In genomic region chr1:244239261-244239770, GRCh38 we compare ENCODE assay signal across 11 cellular contexts.
DNase-seq lines count a peak whose midpoint lies in the region; ATAC-seq, FAIRE-seq and TF ChIP-seq lines count a peak whose summit lies in the region.
"Had no signal": no experiment of that assay in that cellular context is flagged by ENCODE, and none has a peak within 500 bp of the region (broad histone marks: within the 10 kb centered on the region; RNA-seq: fewer than 3 reads in every experiment).

No MANE protein-coding gene starts in this region.

- H3K9me3 ChIP-seq in RWPE2 (ENCODE audit: severe bottlenecking) = no peaks in the 10 kb centered on the region
- H3K9me3 ChIP-seq: mucosa of descending colon had no signal

- DNase-seq in GM18507 (ENCODE audit: extremely low spot score, insufficient read length, low read depth) (no peak), RWPE2 (ENCODE audit: low spot score) (no peak), mesendoderm (no peak), sciatic nerve (ENCODE audit: low spot score) (no peak), activated gamma-delta T cell (lab: John Stamatoyannopoulos, UW) (no peak), NCI-H2029 (lab: John Stamatoyannopoulos, UW) (no peak)
- no peak for DNase-seq in activated T-cell treated with anti-CD3 and anti-CD28 coated beads, Interleukin-2, amount 50 U/mL, for 48 hours
- DNase-seq: mucosa of descending colon had no signal

- H3K4me1 ChIP-seq in RWPE2 (ENCODE audit: insufficient read depth, poor library complexity, severe bottlenecking) (peaks cover 7% of the 10 kb centered on the region), mesendoderm (ENCODE audit: control insufficient read depth, low read depth, low read length) (no peaks in the 10 kb centered on the region)

- peak overlapping the region; percentile 29 for H3K27ac ChIP-seq in RWPE2 (ENCODE audit: poor library complexity, severe bottlenecking)
- no peak overlapping the region for H3K27ac ChIP-seq in mesendoderm (ENCODE audit: low read depth, low read length)
- H3K27ac ChIP-seq: cardiac muscle cell had no signal

- H3K9ac ChIP-seq in mesendoderm (ENCODE audit: low read length) = no peak overlapping the region

- H3K27me3 ChIP-seq in RWPE2 (ENCODE audit: insufficient read depth, poor library complexity, severe bottlenecking) (no peaks in the 10 kb centered on the region), mesendoderm (ENCODE audit: insufficient read depth, low read length, poor library complexity) (no peaks in the 10 kb centered on the region)
- H3K27me3 ChIP-seq: cardiac muscle cell had no signal

- no peak overlapping the region for H3K4me3 ChIP-seq in RWPE2 (ENCODE audit: severe bottlenecking)
- no peak overlapping the region for H3K4me3 ChIP-seq in mesendoderm (ENCODE audit: low read length)
- H3K4me3 ChIP-seq: cardiac muscle cell, mucosa of descending colon had no signal

- intact Hi-C loops in sciatic nerve (cut with DNase I) = no loop called here

- no peaks in the 10 kb centered on the region for H3K79me2 ChIP-seq in mesendoderm (ENCODE audit: control insufficient read depth, insufficient read depth, low read length)

- no peak overlapping the region for H2AK5ac ChIP-seq in mesendoderm (ENCODE audit: low read length)

- H4K8ac ChIP-seq in mesendoderm (ENCODE audit: low read depth, low read length) = no peak overlapping the region

- no peak overlapping the region for H3K23ac ChIP-seq in mesendoderm (ENCODE audit: low read length)

- TF ChIP-seq CTCF in RWPE2 (IDR thresholded peaks at IDR 0.05; ENCODE audit: poor library complexity, severe bottlenecking) = no peak

- no peak overlapping the region for H3K4me2 ChIP-seq in mesendoderm (ENCODE audit: low read length)

- ATAC-seq in HG03064 (IDR thresholded peaks at IDR 0.05; ENCODE audit: low read depth, unreplicated experiment) = peak; percentile 65
- peak; percentile 87 for ATAC-seq in RWPE2 (ENCODE audit: low read depth)
- ATAC-seq in sciatic nerve = no peak
- ATAC-seq: mucosa of descending colon, Panc1 had no signal

- peak; percentile 26 for FAIRE-seq in GM18507 (lab: Jason Lieb, UNC)

- H3K56ac ChIP-seq in mesendoderm (ENCODE audit: low read length) = peak overlapping the region; percentile 25

- peak overlapping the region; percentile 20 for H3K18ac ChIP-seq in mesendoderm (ENCODE audit: low read length)

- no peak overlapping the region for H2BK5ac ChIP-seq in mesendoderm (ENCODE audit: low read length)

- no peak overlapping the region for H4K5ac ChIP-seq in mesendoderm (ENCODE audit: low read length)

- no peaks in the 10 kb centered on the region for H3K79me1 ChIP-seq in mesendoderm (ENCODE audit: low read length)

- H3K36me3 ChIP-seq in RWPE2 (ENCODE audit: low read depth) (no peaks in the 10 kb centered on the region), mesendoderm (ENCODE audit: control insufficient read depth, insufficient read depth, low read length) (no peaks in the 10 kb centered on the region)
- H3K36me3 ChIP-seq: cardiac muscle cell had no signal

- no CpG with 5 or more reads among the region's 4 CpGs for WGBS in mesendoderm (ENCODE audit: extremely low coverage, insufficient coverage, low lambda C conversion rate)

- no peak overlapping the region for H3K4ac ChIP-seq in mesendoderm (ENCODE audit: low read depth, low read length)

- H2BK15ac ChIP-seq in mesendoderm (replicated peaks; ENCODE audit: low read depth) = no peak overlapping the region

- H2BK120ac ChIP-seq in mesendoderm (ENCODE audit: low read depth, low read length) = no peak overlapping the region
